ENCODE assay signal across 2 cellular contexts in the genomic region with DNA sequence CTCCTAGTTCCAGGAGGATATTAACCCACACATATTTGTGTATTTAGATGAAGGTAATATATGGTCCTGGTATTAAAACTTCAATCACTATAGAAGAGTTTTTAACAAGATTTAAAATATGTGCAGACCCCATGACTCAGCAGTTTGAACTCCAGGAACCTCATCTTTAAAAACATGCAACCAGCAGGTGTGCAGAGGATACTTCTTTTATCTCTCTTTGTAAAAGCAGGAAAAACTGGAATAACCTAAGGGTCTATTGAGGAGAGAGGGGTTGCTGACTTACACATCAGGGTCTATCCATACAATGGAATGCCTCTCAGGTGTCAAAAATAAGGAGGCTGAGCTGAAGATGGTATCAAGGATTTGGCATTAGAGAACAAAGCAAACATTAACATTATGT.
TF ChIP-seq lines count a peak whose summit lies in the region.

No MANE protein-coding gene starts in this region.

TF ChIP-seq in HCT116, 20 proteins besides CTCF, POLR2A, EP300 and RAD21:
- TF ChIP-seq FOSL1 (IDR thresholded peaks at IDR 0.05; ENCODE audit: low read depth) (no peak), ELF1 (IDR thresholded peaks at IDR 0.05; ENCODE audit: borderline replicate concordance, low read depth) (no peak), EZH2phosphoT487 (IDR thresholded peaks at IDR 0.05; ENCODE audit: borderline replicate concordance) (no peak), TCF7L2 (IDR thresholded peaks at IDR 0.05; ENCODE audit: borderline replicate concordance, extremely low read depth, insufficient read depth, insufficient read length) (no peak), ZNF274 (IDR thresholded peaks at IDR 0.05; ENCODE audit: low read depth, low read length) (no peak), CBX3 (IDR thresholded peaks at IDR 0.05; ENCODE audit: low read depth) (no peak), JUND (IDR thresholded peaks at IDR 0.05) (no peak), EGR1 (IDR thresholded peaks at IDR 0.05; ENCODE audit: low read depth) (no peak), ZFX (IDR thresholded peaks at IDR 0.05) (no peak), SP1 (IDR thresholded peaks at IDR 0.05; ENCODE audit: low read depth) (no peak)
- TF ChIP-seq, protein P1, sequence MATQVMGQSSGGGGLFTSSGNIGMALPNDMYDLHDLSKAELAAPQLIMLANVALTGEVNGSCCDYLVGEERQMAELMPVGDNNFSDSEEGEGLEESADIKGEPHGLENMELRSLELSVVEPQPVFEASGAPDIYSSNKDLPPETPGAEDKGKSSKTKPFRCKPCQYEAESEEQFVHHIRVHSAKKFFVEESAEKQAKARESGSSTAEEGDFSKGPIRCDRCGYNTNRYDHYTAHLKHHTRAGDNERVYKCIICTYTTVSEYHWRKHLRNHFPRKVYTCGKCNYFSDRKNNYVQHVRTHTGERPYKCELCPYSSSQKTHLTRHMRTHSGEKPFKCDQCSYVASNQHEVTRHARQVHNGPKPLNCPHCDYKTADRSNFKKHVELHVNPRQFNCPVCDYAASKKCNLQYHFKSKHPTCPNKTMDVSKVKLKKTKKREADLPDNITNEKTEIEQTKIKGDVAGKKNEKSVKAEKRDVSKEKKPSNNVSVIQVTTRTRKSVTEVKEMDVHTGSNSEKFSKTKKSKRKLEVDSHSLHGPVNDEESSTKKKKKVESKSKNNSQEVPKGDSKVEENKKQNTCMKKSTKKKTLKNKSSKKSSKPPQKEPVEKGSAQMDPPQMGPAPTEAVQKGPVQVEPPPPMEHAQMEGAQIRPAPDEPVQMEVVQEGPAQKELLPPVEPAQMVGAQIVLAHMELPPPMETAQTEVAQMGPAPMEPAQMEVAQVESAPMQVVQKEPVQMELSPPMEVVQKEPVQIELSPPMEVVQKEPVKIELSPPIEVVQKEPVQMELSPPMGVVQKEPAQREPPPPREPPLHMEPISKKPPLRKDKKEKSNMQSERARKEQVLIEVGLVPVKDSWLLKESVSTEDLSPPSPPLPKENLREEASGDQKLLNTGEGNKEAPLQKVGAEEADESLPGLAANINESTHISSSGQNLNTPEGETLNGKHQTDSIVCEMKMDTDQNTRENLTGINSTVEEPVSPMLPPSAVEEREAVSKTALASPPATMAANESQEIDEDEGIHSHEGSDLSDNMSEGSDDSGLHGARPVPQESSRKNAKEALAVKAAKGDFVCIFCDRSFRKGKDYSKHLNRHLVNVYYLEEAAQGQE (IDR thresholded peaks at IDR 0.05; ENCODE audit: low read depth) = no peak
- TF ChIP-seq, protein P2, sequence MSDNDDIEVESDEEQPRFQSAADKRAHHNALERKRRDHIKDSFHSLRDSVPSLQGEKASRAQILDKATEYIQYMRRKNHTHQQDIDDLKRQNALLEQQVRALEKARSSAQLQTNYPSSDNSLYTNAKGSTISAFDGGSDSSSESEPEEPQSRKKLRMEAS (IDR thresholded peaks at IDR 0.05) = no peak

TF ChIP-seq in K562, 482 proteins besides CTCF, POLR2A, EP300 and RAD21:
- TF ChIP-seq ZFX (CRISPR knock-in tag; IDR thresholded peaks at IDR 0.05) = no peak
- TF ChIP-seq NFE2L1 (tag; IDR thresholded peaks at IDR 0.05; ENCODE audit: borderline replicate concordance, low read depth) = peak; percentile 60; the same call in 1 of the 2 replicates
- peak; percentile 60 for TF ChIP-seq MAFF (IDR thresholded peaks at IDR 0.05; ENCODE audit: low read length)
- no peak for TF ChIP-seq DNMT1 (IDR thresholded peaks at IDR 0.05)
- TF ChIP-seq SIN3B (IDR thresholded peaks at IDR 0.05; ENCODE audit: low read depth) = no peak
- peak; percentile 56 for TF ChIP-seq ZNF316 (IDR thresholded peaks at IDR 0.05)
- TF ChIP-seq NFE2 (IDR thresholded peaks at IDR 0.05; ENCODE audit: low read depth) = peak; percentile 40
- no peak for TF ChIP-seq CBFB (CRISPR knock-in tag; IDR thresholded peaks at IDR 0.05)
- TF ChIP-seq ESRRB (CRISPR knock-in tag; IDR thresholded peaks at IDR 0.05; ENCODE audit: borderline replicate concordance) = no peak
- TF ChIP-seq NFIX (CRISPR knock-in tag; IDR thresholded peaks at IDR 0.05; ENCODE audit: low read depth) = no peak
- TF ChIP-seq, protein P3, sequence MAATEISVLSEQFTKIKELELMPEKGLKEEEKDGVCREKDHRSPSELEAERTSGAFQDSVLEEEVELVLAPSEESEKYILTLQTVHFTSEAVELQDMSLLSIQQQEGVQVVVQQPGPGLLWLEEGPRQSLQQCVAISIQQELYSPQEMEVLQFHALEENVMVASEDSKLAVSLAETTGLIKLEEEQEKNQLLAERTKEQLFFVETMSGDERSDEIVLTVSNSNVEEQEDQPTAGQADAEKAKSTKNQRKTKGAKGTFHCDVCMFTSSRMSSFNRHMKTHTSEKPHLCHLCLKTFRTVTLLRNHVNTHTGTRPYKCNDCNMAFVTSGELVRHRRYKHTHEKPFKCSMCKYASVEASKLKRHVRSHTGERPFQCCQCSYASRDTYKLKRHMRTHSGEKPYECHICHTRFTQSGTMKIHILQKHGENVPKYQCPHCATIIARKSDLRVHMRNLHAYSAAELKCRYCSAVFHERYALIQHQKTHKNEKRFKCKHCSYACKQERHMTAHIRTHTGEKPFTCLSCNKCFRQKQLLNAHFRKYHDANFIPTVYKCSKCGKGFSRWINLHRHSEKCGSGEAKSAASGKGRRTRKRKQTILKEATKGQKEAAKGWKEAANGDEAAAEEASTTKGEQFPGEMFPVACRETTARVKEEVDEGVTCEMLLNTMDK (IDR thresholded peaks at IDR 0.05; ENCODE audit: borderline replicate concordance, insufficient read depth, low read depth, low read length, poor library complexity, severe bottlenecking) = no peak
- peak; percentile 47; the same call in 1 of the 2 replicates for TF ChIP-seq C11orf30 (IDR thresholded peaks at IDR 0.05; ENCODE audit: low read depth)
- TF ChIP-seq ZNF780A (CRISPR knock-in tag; IDR thresholded peaks at IDR 0.05) = no peak
- no peak for TF ChIP-seq PML (IDR thresholded peaks at IDR 0.05; ENCODE audit: low read length)
- TF ChIP-seq, protein P4, sequence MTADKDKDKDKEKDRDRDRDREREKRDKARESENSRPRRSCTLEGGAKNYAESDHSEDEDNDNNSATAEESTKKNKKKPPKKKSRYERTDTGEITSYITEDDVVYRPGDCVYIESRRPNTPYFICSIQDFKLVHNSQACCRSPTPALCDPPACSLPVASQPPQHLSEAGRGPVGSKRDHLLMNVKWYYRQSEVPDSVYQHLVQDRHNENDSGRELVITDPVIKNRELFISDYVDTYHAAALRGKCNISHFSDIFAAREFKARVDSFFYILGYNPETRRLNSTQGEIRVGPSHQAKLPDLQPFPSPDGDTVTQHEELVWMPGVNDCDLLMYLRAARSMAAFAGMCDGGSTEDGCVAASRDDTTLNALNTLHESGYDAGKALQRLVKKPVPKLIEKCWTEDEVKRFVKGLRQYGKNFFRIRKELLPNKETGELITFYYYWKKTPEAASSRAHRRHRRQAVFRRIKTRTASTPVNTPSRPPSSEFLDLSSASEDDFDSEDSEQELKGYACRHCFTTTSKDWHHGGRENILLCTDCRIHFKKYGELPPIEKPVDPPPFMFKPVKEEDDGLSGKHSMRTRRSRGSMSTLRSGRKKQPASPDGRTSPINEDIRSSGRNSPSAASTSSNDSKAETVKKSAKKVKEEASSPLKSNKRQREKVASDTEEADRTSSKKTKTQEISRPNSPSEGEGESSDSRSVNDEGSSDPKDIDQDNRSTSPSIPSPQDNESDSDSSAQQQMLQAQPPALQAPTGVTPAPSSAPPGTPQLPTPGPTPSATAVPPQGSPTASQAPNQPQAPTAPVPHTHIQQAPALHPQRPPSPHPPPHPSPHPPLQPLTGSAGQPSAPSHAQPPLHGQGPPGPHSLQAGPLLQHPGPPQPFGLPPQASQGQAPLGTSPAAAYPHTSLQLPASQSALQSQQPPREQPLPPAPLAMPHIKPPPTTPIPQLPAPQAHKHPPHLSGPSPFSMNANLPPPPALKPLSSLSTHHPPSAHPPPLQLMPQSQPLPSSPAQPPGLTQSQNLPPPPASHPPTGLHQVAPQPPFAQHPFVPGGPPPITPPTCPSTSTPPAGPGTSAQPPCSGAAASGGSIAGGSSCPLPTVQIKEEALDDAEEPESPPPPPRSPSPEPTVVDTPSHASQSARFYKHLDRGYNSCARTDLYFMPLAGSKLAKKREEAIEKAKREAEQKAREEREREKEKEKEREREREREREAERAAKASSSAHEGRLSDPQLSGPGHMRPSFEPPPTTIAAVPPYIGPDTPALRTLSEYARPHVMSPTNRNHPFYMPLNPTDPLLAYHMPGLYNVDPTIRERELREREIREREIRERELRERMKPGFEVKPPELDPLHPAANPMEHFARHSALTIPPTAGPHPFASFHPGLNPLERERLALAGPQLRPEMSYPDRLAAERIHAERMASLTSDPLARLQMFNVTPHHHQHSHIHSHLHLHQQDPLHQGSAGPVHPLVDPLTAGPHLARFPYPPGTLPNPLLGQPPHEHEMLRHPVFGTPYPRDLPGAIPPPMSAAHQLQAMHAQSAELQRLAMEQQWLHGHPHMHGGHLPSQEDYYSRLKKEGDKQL (CRISPR knock-in tag; IDR thresholded peaks at IDR 0.05; ENCODE audit: borderline replicate concordance) = no peak
- TF ChIP-seq MAFG (tag; conservative IDR thresholded peaks at IDR 0.05) = peak; percentile 66
- TF ChIP-seq, protein P5, sequence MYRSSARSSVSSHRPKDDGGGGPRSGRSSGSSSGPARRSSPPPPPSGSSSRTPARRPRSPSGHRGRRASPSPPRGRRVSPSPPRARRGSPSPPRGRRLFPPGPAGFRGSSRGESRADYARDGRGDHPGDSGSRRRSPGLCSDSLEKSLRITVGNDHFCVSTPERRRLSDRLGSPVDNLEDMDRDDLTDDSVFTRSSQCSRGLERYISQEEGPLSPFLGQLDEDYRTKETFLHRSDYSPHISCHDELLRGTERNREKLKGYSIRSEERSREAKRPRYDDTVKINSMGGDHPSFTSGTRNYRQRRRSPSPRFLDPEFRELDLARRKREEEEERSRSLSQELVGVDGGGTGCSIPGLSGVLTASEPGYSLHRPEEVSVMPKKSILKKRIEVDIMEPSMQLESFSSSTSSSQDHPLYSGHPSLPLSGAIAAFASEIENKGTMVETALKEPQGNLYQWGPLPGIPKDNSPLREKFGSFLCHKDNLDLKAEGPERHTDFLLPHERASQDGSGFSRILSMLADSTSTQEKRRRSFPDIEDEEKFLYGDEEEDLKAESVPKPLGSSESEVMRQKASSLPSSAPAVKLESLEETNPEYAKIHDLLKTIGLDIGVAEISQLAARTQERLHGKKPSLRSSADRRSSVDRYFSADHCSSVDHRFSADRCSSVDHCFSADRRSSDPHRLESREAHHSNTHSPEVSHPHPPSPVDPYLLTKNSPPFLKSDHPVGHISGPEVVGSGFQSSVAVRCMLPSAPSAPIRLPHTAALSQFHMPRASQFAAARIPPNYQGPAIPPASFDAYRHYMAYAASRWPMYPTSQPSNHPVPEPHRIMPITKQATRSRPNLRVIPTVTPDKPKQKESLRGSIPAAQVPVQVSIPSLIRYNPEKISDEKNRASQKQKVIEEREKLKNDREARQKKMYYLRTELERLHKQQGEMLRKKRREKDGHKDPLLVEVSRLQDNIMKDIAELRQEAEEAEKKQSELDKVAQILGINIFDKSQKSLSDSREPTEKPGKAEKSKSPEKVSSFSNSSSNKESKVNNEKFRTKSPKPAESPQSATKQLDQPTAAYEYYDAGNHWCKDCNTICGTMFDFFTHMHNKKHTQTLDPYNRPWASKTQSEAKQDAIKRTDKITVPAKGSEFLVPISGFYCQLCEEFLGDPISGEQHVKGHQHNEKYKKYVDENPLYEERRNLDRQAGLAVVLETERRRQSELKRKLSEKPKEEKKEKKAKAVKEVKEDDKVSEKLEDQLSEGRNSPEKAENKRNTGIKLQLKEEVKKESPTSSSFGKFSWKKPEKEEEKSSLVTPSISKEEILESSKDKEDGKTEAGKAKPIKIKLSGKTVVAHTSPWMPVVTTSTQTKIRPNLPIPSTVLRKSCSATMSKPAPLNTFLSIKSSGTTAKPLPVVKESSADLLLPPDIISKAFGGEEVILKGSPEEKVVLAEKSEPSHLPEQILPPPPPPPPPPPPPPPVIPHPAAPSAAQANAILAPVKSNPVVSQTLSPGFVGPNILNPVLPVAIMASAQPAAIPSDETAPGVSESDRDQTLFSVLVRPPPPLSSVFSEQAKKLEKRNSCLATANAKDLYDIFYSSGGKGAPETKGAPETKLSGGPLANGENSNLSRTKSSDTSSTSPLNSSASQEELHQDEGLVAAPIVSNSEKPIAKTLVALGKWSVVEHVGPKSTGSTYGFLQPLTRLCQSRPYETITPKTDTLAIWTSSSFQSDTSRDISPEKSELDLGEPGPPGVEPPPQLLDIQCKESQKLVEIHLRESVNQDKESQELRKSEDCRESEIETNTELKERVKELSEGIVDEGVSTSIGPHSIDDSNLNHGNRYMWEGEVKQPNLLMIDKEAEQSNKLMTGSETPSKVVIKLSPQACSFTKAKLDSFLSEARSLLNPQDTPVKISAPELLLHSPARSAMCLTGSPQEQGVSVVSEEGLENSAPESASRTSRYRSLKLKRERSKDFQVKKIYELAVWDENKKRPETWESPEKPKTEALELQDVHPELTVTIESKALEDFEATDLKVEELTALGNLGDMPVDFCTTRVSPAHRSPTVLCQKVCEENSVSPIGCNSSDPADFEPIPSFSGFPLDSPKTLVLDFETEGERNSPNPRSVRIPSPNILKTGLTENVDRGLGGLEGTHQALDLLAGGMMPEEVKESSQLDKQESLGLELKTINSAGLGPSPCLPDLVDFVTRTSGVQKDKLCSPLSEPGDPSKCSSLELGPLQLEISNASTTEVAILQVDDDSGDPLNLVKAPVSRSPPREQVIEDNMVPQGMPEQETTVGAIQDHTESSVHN (IDR thresholded peaks at IDR 0.05; ENCODE audit: borderline replicate concordance in 1 of 2, low read depth in 1 of 2) = no peak
- TF ChIP-seq ZC3H8 (IDR thresholded peaks at IDR 0.05) = no peak
- TF ChIP-seq ILF3 (IDR thresholded peaks at IDR 0.05; ENCODE audit: borderline replicate concordance) = no peak
- TF ChIP-seq, protein P6, sequence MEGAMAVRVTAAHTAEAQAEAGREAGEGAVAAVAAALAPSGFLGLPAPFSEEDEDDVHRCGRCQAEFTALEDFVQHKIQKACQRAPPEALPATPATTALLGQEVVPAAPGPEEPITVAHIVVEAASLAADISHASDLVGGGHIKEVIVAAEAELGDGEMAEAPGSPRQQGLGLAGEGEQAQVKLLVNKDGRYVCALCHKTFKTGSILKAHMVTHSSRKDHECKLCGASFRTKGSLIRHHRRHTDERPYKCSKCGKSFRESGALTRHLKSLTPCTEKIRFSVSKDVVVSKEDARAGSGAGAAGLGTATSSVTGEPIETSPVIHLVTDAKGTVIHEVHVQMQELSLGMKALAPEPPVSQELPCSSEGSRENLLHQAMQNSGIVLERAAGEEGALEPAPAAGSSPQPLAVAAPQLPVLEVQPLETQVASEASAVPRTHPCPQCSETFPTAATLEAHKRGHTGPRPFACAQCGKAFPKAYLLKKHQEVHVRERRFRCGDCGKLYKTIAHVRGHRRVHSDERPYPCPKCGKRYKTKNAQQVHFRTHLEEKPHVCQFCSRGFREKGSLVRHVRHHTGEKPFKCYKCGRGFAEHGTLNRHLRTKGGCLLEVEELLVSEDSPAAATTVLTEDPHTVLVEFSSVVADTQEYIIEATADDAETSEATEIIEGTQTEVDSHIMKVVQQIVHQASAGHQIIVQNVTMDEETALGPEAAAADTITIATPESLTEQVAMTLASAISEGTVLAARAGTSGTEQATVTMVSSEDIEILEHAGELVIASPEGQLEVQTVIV (CRISPR knock-in tag; IDR thresholded peaks at IDR 0.05; ENCODE audit: borderline replicate concordance) = no peak
- TF ChIP-seq HNRNPL (IDR thresholded peaks at IDR 0.05; ENCODE audit: low read depth, low read length) = no peak
